ENCODE assay signal across 8 cellular contexts in the genomic region with DNA sequence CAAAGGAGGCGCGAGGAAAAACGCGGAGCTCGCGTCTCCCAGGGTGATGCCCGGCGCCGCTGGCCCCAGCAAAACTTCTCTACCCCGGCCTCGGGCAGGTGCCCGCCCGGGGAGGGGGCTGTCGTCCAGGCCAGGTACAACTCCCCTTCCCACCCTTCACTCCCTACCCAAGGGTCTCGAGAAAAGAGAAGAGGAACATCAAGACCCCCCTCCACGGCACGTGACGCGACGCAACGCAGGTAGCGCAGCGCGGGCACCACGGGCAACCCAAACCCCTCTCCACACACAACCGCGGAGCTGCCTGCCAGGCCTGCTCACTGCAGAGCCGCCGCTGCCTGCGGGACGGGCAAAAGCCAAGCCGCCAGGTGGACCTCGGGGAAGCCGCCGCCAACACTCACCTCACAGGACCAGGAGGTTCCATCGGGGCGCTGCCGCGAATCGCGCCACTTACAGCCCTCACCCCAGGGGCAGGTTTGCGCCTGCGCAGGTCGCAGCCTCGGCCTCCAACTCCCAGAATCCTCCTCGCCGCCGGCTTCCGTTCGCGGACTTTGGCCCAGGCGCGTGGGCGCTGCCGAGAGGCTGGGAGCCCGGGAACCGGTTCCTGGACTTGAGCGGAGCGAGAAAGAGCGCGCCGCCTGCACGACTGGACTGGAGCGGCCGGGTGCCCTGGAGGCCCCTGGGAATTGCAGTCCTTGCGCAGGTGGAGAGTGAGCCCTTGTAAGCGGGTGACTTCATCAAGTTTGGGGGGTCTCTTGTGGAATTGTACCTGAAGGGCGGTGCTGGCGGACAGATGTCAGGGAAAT. TPM values are rescaled to one million over a fixed set of nuclear protein-coding genes. Genes with fewer than 3 reads are reported as not detected.
DNase-seq lines count a peak whose midpoint lies in the region; ATAC-seq and FAIRE-seq lines count a peak whose summit lies in the region.

A gene (minus strand): TSS at position 477 of the 803 bp plus-strand sequence. CDS start 56 bp downstream, at position 421.

- H3K4me3 Mint-ChIP-seq in CD8-positive, alpha-beta memory T cell: peak within 1 kb of the TSS; percentile 76 to 96 (median 86)

- peak; percentile 84 for ATAC-seq in GM21360 (IDR thresholded peaks at IDR 0.05; ENCODE audit: unreplicated experiment)

- DNase-seq in CD8-positive, alpha-beta memory T cell: peak; percentile 83 to 92 (median 88)
- peak; percentile 84 for DNase-seq in NT2/D1 (ENCODE audit: low read depth, low spot score)
- DNase-seq in activated CD8-positive, alpha-beta memory T cell treated with anti-CD3 and anti-CD28 coated beads, Interleukin-2, amount 50 U/mL, for 24 hours (ENCODE audit: extremely low read depth): peak; percentile 78
- peak; percentile 78 for DNase-seq in stimulated activated CD8-positive, alpha-beta memory T cell treated with anti-CD3 and anti-CD28 coated beads, Interleukin-15, amount 100 ng/mL, for 24 hours (ENCODE audit: low read depth)

- peak within 1 kb of the TSS; percentile 67 for H3K9ac ChIP-seq in HUES48 (ENCODE audit: low read depth, low read length)
- H3K9ac ChIP-seq in NT2/D1 (ENCODE audit: insufficient read length, low read depth): peak within 1 kb of the TSS; percentile 92

- FAIRE-seq in endometrium (lab: Jason Lieb, UNC): peak; percentile 66

- H3K27ac Mint-ChIP-seq in CD8-positive, alpha-beta memory T cell: peak within 1 kb of the TSS; percentile 20 to 90 (median 81)

- peak within 1 kb of the TSS; percentile 81 for H3K4me3 ChIP-seq in CD8-positive, alpha-beta memory T cell (ENCODE audit: low read length)
- H3K4me3 ChIP-seq in HUES48 (ENCODE audit: low read depth, low read length): peak within 1 kb of the TSS; percentile 74
- peak within 1 kb of the TSS; percentile 94 for H3K4me3 ChIP-seq in NT2/D1 (ENCODE audit: insufficient read length, low read depth)
- peak within 1 kb of the TSS; percentile 83 for H3K4me3 ChIP-seq in mesodermal cell (ENCODE audit: extremely low read depth, insufficient read depth, low read length, poor library complexity, severe bottlenecking)

- peaks cover 18% of the 10 kb centered on the region for H3K36me3 ChIP-seq in CD8-positive, alpha-beta memory T cell (ENCODE audit: insufficient read depth, low read length)
- H3K36me3 ChIP-seq in HUES48 (ENCODE audit: control insufficient read depth, insufficient read depth, low read length) (peaks cover 36% of the 10 kb centered on the region), NT2/D1 (ENCODE audit: insufficient read depth, insufficient read length, low read length) (peaks cover 40% of the 10 kb centered on the region), mesodermal cell (ENCODE audit: control insufficient read depth, insufficient read depth, low read length) (peaks cover 52% of the 10 kb centered on the region)

- peaks cover 0 to 1% (median 0%) of the 10 kb centered on the region in 5 donors for H3K9me3 Mint-ChIP-seq in CD8-positive, alpha-beta memory T cell

- WGBS in mesodermal cell (ENCODE audit: insufficient coverage in 2 of 2), 2 experiments: 0% methylated on average over 40 to 43 of the region's 69 CpGs

- H3K27me3 Mint-ChIP-seq in CD8-positive, alpha-beta memory T cell: peaks cover 9 to 16% of the 10 kb centered on the region in 2 donors

- H3K36me3 Mint-ChIP-seq in CD8-positive, alpha-beta memory T cell: peaks cover 9 to 44% (median 14%) of the 10 kb centered on the region in 3 donors

- H3K27me3 ChIP-seq in CD8-positive, alpha-beta memory T cell (ENCODE audit: insufficient read depth, low read length, poor library complexity, severe bottlenecking): peaks cover 5% of the 10 kb centered on the region
- H3K27me3 ChIP-seq in HUES48 (ENCODE audit: control insufficient read depth, insufficient read depth, low read length) (0 out of 2 replicates have a peak, but pooled peaks cover 2% of the 10 kb centered on the region), NT2/D1 (ENCODE audit: insufficient read depth, insufficient read length) (no peaks in the 10 kb centered on the region)

- POLR2A ChIA-PET in CD8-positive, alpha-beta memory T cell (lab: Charles Lee): interaction anchor here (0.7 to 1.2 kb wide), 3 partner anchors 33 to 211 kb away, joined by 4 read pairs; a partner anchor contains a TSS

- peaks cover 12% of the 10 kb centered on the region for H3K4me1 ChIP-seq in CD8-positive, alpha-beta memory T cell (ENCODE audit: insufficient read depth, low read length)
- peaks cover 7% of the 10 kb centered on the region; the same call in 1 of the 2 replicates for H3K4me1 ChIP-seq in HUES48 (ENCODE audit: control insufficient read depth, insufficient read depth, low read length)
- H3K4me1 ChIP-seq in NT2/D1 (ENCODE audit: insufficient read depth, insufficient read length): no peaks in the 10 kb centered on the region
- H3K4me1 ChIP-seq in mesodermal cell (ENCODE audit: control insufficient read depth, insufficient read depth, low read length, poor library complexity, severe bottlenecking): no peaks in the 10 kb centered on the region

- H3K9me3 ChIP-seq in CD8-positive, alpha-beta memory T cell (ENCODE audit: low read length): no peaks in the 10 kb centered on the region
- H3K9me3 ChIP-seq in HUES48 (ENCODE audit: control insufficient read depth, insufficient read depth, low read length) (peaks cover 1% of the 10 kb centered on the region; the same call in 1 of the 2 replicates), NT2/D1 (ENCODE audit: insufficient read depth, low read length) (no peaks in the 10 kb centered on the region), mesodermal cell (ENCODE audit: control insufficient read depth, low read length) (no peaks in the 10 kb centered on the region)

- H3K27ac ChIP-seq in CD8-positive, alpha-beta memory T cell (ENCODE audit: low read depth, low read length): peak within 1 kb of the TSS; percentile 63
- H3K27ac ChIP-seq in HUES48 (ENCODE audit: low read depth, low read length) (peak within 1 kb of the TSS; percentile 78), mesodermal cell (ENCODE audit: low read depth, low read length, severe bottlenecking) (peak within 1 kb of the TSS; percentile 91)

- H3K4me1 Mint-ChIP-seq in CD8-positive, alpha-beta memory T cell: peaks cover 20 to 32% (median 28%) of the 10 kb centered on the region in 3 donors

- CTCF ChIA-PET in CD8-positive, alpha-beta memory T cell (lab: Charles Lee): no interaction called here

RNA-seq across cellular contexts. Expression of the gene that starts here (rescaled TPM):
- total RNA-seq in CD8-positive, alpha-beta memory T cell: 10 to 100 TPM; 21.8 to 22.9 TPM
- polyA plus RNA-seq in CD8-positive, alpha-beta memory T cell: 5.7 TPM
- polyA plus RNA-seq in mesodermal cell (2013, experiment 1 of 2): 11.0 TPM
- 12.3 TPM for polyA plus RNA-seq in mesodermal cell (2013, experiment 2 of 2)

Comparison
In these comparisons a context has a peak if more than half of its experiments do, and no peak if none do; other contexts are left out.
1. Peak in every context shown above with its lines: DNase-seq, ATAC-seq, H3K4me3 ChIP-seq and H3K27ac ChIP-seq.